20 cellular contexts compared by ENCODE assay signal in the genomic region with DNA sequence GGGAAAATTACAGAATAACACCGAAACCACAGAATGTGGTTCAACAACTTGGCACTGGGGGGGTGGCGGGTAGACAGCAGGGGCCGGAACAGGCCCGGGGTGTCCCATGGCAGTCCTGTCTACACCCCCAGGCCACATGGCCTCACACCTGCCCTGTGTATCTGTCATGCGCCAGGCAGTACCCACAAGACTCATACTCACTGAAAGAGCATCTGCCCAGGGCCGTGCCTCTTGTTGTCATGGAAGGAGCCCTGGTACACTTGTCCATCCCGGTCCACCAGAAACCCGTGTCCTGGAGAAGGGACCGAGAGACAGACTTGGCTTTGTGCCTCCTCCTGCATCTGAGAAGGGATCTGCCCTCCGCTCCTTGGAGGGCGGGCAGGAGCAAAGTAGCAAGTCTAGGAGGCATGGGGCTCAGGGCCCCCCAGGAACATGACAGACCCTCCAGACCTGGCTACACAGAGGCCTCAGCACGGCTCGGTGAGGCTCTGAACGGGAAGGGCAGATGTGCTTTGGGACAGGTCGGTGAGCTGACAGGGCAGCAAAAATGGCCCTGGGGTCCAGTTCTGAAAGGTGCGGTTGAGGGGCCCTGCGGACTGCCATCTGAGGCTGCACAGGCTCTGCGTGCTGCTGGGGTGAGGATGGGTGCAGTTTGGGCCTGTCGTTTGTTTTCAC. TPM values are rescaled to one million over a fixed set of nuclear protein-coding genes. Genes with fewer than 3 reads are reported as not detected.
DNase-seq lines count a peak whose midpoint lies in the region; ATAC-seq and TF ChIP-seq lines count a peak whose summit lies in the region.
"Had no signal": no experiment of that assay in that cellular context is flagged by ENCODE, and none has a peak within 500 bp of the region (broad histone marks: within the 10 kb centered on the region; RNA-seq: fewer than 3 reads in every experiment).

No MANE protein-coding gene starts in this region.

- intact Hi-C loops in heart left ventricle (cut with DNase I), result loop anchor here in 1 of 10 donors (5.0 kb wide), 1 partner anchor 68 kb away; no protein-coding TSS in a partner anchor
- intact Hi-C loops in tibial artery (cut with DNase I; ENCODE audit: low total_unique reads), result loop anchor here (10.0 kb wide), 1 partner anchor 71 kb away; no protein-coding TSS in a partner anchor

- H3K36me3 Mint-ChIP-seq in central memory CD8-positive, alpha-beta T cell (ENCODE audit: insufficient read depth), result peaks cover 5% of the 10 kb centered on the region
- no peaks in the 10 kb centered on the region for H3K36me3 Mint-ChIP-seq in activated CD8-positive, alpha-beta T cell treated with anti-CD3 and anti-CD28 coated beads, Interleukin-2, amount 10 ng/mL, durations not matched to agents 7 days and 5 days (ENCODE audit: low read depth)
- H3K36me3 Mint-ChIP-seq: activated naive CD4-positive, alpha-beta T cell treated with anti-CD3 and anti-CD28 coated beads, Interleukin-2, amount 10 ng/mL, durations not matched to agents 7 days and 5 days had no signal

- no peak overlapping the region for H3K23ac ChIP-seq in mesenchymal stem cell (ENCODE audit: low read length in 2 of 2)

- no peak overlapping the region for H2BK5ac ChIP-seq in mesenchymal stem cell (ENCODE audit: low read depth, low read length, poor library complexity, severe bottlenecking)

- H2AK5ac ChIP-seq in mesenchymal stem cell (ENCODE audit: low read length, severe bottlenecking), result no peak overlapping the region

- WGBS in heart left ventricle, 4 donors, result 93 to 95% (median 93%) methylated on average over 12 to 19 of the region's 19 CpGs
- WGBS in mesenchymal stem cell, result 94% methylated on average over 19 of the region's 19 CpGs

- H3K4me1 ChIP-seq in heart left ventricle (peaks cover 0 to 22% (median 13%) of the 10 kb centered on the region in 12 donors), right atrium auricular region (peaks cover 0 to 19% of the 10 kb centered on the region in 2 donors), mesenchymal stem cell (ENCODE audit: control insufficient read depth, insufficient read depth, low read depth, low read length) (peaks cover 15% of the 10 kb centered on the region), tibial artery (peaks cover 0 to 25% (median 16%) of the 10 kb centered on the region in 4 donors)

- no peak overlapping the region for H4K91ac ChIP-seq in mesenchymal stem cell (ENCODE audit: low read length)

- peak overlapping the region; percentile 16 for H3K27ac Mint-ChIP-seq in central memory CD8-positive, alpha-beta T cell (ENCODE audit: low read depth)
- H3K27ac Mint-ChIP-seq in activated CD8-positive, alpha-beta T cell treated with anti-CD3 and anti-CD28 coated beads, Interleukin-2, amount 10 ng/mL, durations not matched to agents 7 days and 5 days, result no peak overlapping the region
- H3K27ac Mint-ChIP-seq: activated naive CD4-positive, alpha-beta T cell treated with anti-CD3 and anti-CD28 coated beads, Interleukin-2, amount 10 ng/mL, durations not matched to agents 7 days and 5 days; HFFc6; neural progenitor cell had no signal

- no peak overlapping the region for H2BK15ac ChIP-seq in mesenchymal stem cell (ENCODE audit: low read depth, poor library complexity, severe bottlenecking)

- no peak overlapping the region for H3K27ac ChIP-seq in heart left ventricle
- no peak overlapping the region for H3K27ac ChIP-seq in right atrium auricular region
- H3K27ac ChIP-seq in mesenchymal stem cell (ENCODE audit: low read length, poor library complexity, severe bottlenecking), result no peak overlapping the region
- H3K27ac ChIP-seq in tibial artery, result no peak overlapping the region
- H3K27ac ChIP-seq: hepatocyte, neural progenitor cell had no signal

- H3K4ac ChIP-seq in mesenchymal stem cell (ENCODE audit: low read depth in 1 of 2, low read length in 2 of 2), result no peak overlapping the region

- H4K8ac ChIP-seq in mesenchymal stem cell (ENCODE audit: low read length), result no peak overlapping the region

- H3K4me3 ChIP-seq in heart left ventricle, result no peak overlapping the region
- no peak overlapping the region for H3K4me3 ChIP-seq in right atrium auricular region
- no peak overlapping the region for H3K4me3 ChIP-seq in mesenchymal stem cell (ENCODE audit: insufficient read depth in 1 of 2, low read depth in 1 of 2, low read length in 2 of 2)
- H3K4me3 ChIP-seq in tibial artery, result no peak overlapping the region
- H3K4me3 ChIP-seq: hepatocyte, neural progenitor cell had no signal

- H3K18ac ChIP-seq in mesenchymal stem cell (ENCODE audit: low read depth in 1 of 2, low read length in 2 of 2), result no peak overlapping the region

- no peak overlapping the region for H3K9ac ChIP-seq in mesenchymal stem cell (ENCODE audit: low read length)
- H3K9ac ChIP-seq: neural progenitor cell had no signal

- TF ChIP-seq CTCF in heart left ventricle (IDR thresholded peaks at IDR 0.05), result no peak
- no peak for TF ChIP-seq CTCF in right atrium auricular region (IDR thresholded peaks at IDR 0.05)
- no peak for TF ChIP-seq CTCF in tibial artery (IDR thresholded peaks at IDR 0.05)

- no peak overlapping the region for H3K4me3 Mint-ChIP-seq in central memory CD8-positive, alpha-beta T cell
- no peak overlapping the region for H3K4me3 Mint-ChIP-seq in activated CD8-positive, alpha-beta T cell treated with anti-CD3 and anti-CD28 coated beads, Interleukin-2, amount 10 ng/mL, durations not matched to agents 7 days and 5 days
- H3K4me3 Mint-ChIP-seq: activated naive CD4-positive, alpha-beta T cell treated with anti-CD3 and anti-CD28 coated beads, Interleukin-2, amount 10 ng/mL, durations not matched to agents 7 days and 5 days; HFFc6; neural progenitor cell had no signal

- no peak overlapping the region for H2BK120ac ChIP-seq in mesenchymal stem cell (ENCODE audit: low read depth, low read length)

- POLR2A ChIA-PET in activated CD8-positive, alpha-beta T cell treated with anti-CD3 and anti-CD28 coated beads, Interleukin-2, amount 10 ng/mL, durations not matched to agents 7 days and 5 days (lab: Charles Lee), result no interaction called here

- no peaks in the 10 kb centered on the region for H3K9me3 Mint-ChIP-seq in central memory CD8-positive, alpha-beta T cell
- H3K9me3 Mint-ChIP-seq in activated CD8-positive, alpha-beta T cell treated with anti-CD3 and anti-CD28 coated beads, Interleukin-2, amount 10 ng/mL, durations not matched to agents 7 days and 5 days (ENCODE audit: insufficient read depth), result no peaks in the 10 kb centered on the region
- H3K9me3 Mint-ChIP-seq: activated naive CD4-positive, alpha-beta T cell treated with anti-CD3 and anti-CD28 coated beads, Interleukin-2, amount 10 ng/mL, durations not matched to agents 7 days and 5 days; CD8-positive, alpha-beta memory T cell; HFFc6; neural progenitor cell had no signal

- no peak overlapping the region for H3K14ac ChIP-seq in mesenchymal stem cell (ENCODE audit: low read length in 2 of 2)

- H3K27me3 ChIP-seq in heart left ventricle (no peaks in the 10 kb centered on the region), right atrium auricular region (no peaks in the 10 kb centered on the region), mesenchymal stem cell (ENCODE audit: control insufficient read depth in 1 of 2, insufficient read depth in 1 of 2, low read length in 2 of 2) (no peaks in the 10 kb centered on the region), tibial artery (no peaks in the 10 kb centered on the region)
- H3K27me3 ChIP-seq: hepatocyte, neural progenitor cell had no signal

- H3K4me2 ChIP-seq in mesenchymal stem cell (ENCODE audit: low read length, poor library complexity, severe bottlenecking), result peak overlapping the region; percentile 18
- H3K4me2 ChIP-seq: hepatocyte, neural progenitor cell had no signal

- no peak overlapping the region for H2AFZ ChIP-seq in mesenchymal stem cell (ENCODE audit: low read depth, low read length)
- H2AFZ ChIP-seq: hepatocyte, neural progenitor cell had no signal

- H3K9me3 ChIP-seq in heart left ventricle, result no peaks in the 10 kb centered on the region
- H3K9me3 ChIP-seq in right atrium auricular region, result no peaks in the 10 kb centered on the region
- no peaks in the 10 kb centered on the region for H3K9me3 ChIP-seq in mesenchymal stem cell (ENCODE audit: control insufficient read depth, low read length)
- no peaks in the 10 kb centered on the region for H3K9me3 ChIP-seq in tibial artery

- CTCF ChIA-PET in activated CD8-positive, alpha-beta T cell treated with anti-CD3 and anti-CD28 coated beads, Interleukin-2, amount 10 ng/mL, durations not matched to agents 7 days and 5 days (lab: Charles Lee), result interaction anchor here (1.1 to 7.2 kb wide), 2 partner anchors 189 to 191 kb away, joined by 5 to 259 read pairs; a partner anchor contains a TSS

- no peak overlapping the region for H2BK12ac ChIP-seq in mesenchymal stem cell (ENCODE audit: low read length in 2 of 2)

- DNase-seq in heart left ventricle (peak in 3 of 5 donors; percentile 24 to 44 (median 25)), right atrium auricular region (ENCODE audit: low spot score) (no peak), mesenchymal stem cell (no peak), tibial artery (peak; percentile 13 to 51)
- no peak for DNase-seq in central memory CD8-positive, alpha-beta T cell (ENCODE audit: low spot score in 2 of 2)
- no peak for DNase-seq in activated CD8-positive, alpha-beta T cell treated with anti-CD3 and anti-CD28 coated beads, Interleukin-2, amount 10 ng/mL, durations not matched to agents 7 days and 5 days
- DNase-seq: activated CD4-positive, alpha-beta T cell treated with anti-CD3 and anti-CD28 coated beads, Interleukin-2, amount 50 U/mL, for 4 hours; activated naive CD4-positive, alpha-beta T cell treated with anti-CD3 and anti-CD28 coated beads, Interleukin-2, amount 10 ng/mL, durations not matched to agents 7 days and 5 days; activated T-cell treated with anti-CD3 and anti-CD28 coated beads, Interleukin-2, amount 50 U/mL, for 1 hour; cortex of kidney; HFFc6; NCI-H1048; NCI-H2081 treated with DMSO at 0.1 percent for 48 hours; SHP77; stimulated activated CD4-positive, alpha-beta T cell treated with anti-CD3 and anti-CD28 coated beads, Interleukin-15, amount 100 ng/mL, for 24 hours had no signal

- H3K79me1 ChIP-seq in mesenchymal stem cell (replicated peaks; ENCODE audit: low read length, poor library complexity, severe bottlenecking), result peaks cover 16% of the 10 kb centered on the region

- ATAC-seq in heart left ventricle (no peak), HG03432 (IDR thresholded peaks at IDR 0.05; ENCODE audit: unreplicated experiment) (no peak), HG02571 (IDR thresholded peaks at IDR 0.05; ENCODE audit: unreplicated experiment) (no peak)
- no peak for ATAC-seq in central memory CD8-positive, alpha-beta T cell (replicated peaks; ENCODE audit: extremely low read depth, poor library complexity, severe bottlenecking)
- ATAC-seq in activated CD8-positive, alpha-beta T cell treated with anti-CD3 and anti-CD28 coated beads, Interleukin-2, amount 10 ng/mL, durations not matched to agents 7 days and 5 days, result no peak

- TF ChIP-seq POLR2A in heart left ventricle (IDR thresholded peaks at IDR 0.05), result no peak

- no peaks in the 10 kb centered on the region for H3K27me3 Mint-ChIP-seq in central memory CD8-positive, alpha-beta T cell
- no peaks in the 10 kb centered on the region for H3K27me3 Mint-ChIP-seq in activated CD8-positive, alpha-beta T cell treated with anti-CD3 and anti-CD28 coated beads, Interleukin-2, amount 10 ng/mL, durations not matched to agents 7 days and 5 days (ENCODE audit: low read depth)
- H3K27me3 Mint-ChIP-seq: activated naive CD4-positive, alpha-beta T cell treated with anti-CD3 and anti-CD28 coated beads, Interleukin-2, amount 10 ng/mL, durations not matched to agents 7 days and 5 days; CD8-positive, alpha-beta memory T cell had no signal

- H3K36me3 ChIP-seq in heart left ventricle (peaks cover 0 to 5% (median 0%) of the 10 kb centered on the region in 9 donors), right atrium auricular region (no peaks in the 10 kb centered on the region), mesenchymal stem cell (ENCODE audit: control insufficient read depth in 1 of 2, insufficient read depth in 2 of 2, low read depth in 1 of 2, low read length in 2 of 2) (peaks cover 17 to 40% of the 10 kb centered on the region in 2 experiments), tibial artery (peaks cover 0 to 20% (median 0%) of the 10 kb centered on the region in 3 donors)
- H3K36me3 ChIP-seq: neural progenitor cell had no signal

- no peaks in the 10 kb centered on the region for H3K4me1 Mint-ChIP-seq in central memory CD8-positive, alpha-beta T cell
- H3K4me1 Mint-ChIP-seq in activated CD8-positive, alpha-beta T cell treated with anti-CD3 and anti-CD28 coated beads, Interleukin-2, amount 10 ng/mL, durations not matched to agents 7 days and 5 days (ENCODE audit: low read depth), result peaks cover 20% of the 10 kb centered on the region

RNA-seq across cellular contexts. Expression of a gene that starts 5.6 kb away (rescaled TPM):
- total RNA-seq in heart left ventricle (1 to 10 TPM; 2.4 to 8.2 (median 3.8) TPM), right atrium auricular region (1 to 10 TPM; 2.2 to 3.8 TPM)
- polyA plus RNA-seq in heart left ventricle, result 1 to 10 TPM; 2.2 to 4.0 TPM
- 1.8 TPM for polyA plus RNA-seq in mesenchymal stem cell (2013, experiment 1 of 2)
- 1.7 TPM for polyA plus RNA-seq in mesenchymal stem cell (2013, experiment 2 of 2)
- 1 to 10 TPM; 6.2 to 7.9 TPM for total RNA-seq in activated CD8-positive, alpha-beta T cell treated with anti-CD3 and anti-CD28 coated beads, Interleukin-2, amount 10 ng/mL, durations not matched to agents 7 days and 5 days

RNA-seq across cellular contexts. Expression of a gene that starts 5.9 kb away (rescaled TPM):
- total RNA-seq in heart left ventricle (100 to 1,000 TPM in 3 of 9 donors, 10 to 100 TPM in 6; 47.1 to 124 (median 78.3) TPM), right atrium auricular region (10 to 100 TPM; 38.8 to 47.2 TPM)
- 10 to 100 TPM; 43.3 to 92.4 TPM for polyA plus RNA-seq in heart left ventricle
- polyA plus RNA-seq in mesenchymal stem cell (2013, experiment 1 of 2), result 163 TPM
- 180 TPM for polyA plus RNA-seq in mesenchymal stem cell (2013, experiment 2 of 2)
- total RNA-seq in activated CD8-positive, alpha-beta T cell treated with anti-CD3 and anti-CD28 coated beads, Interleukin-2, amount 10 ng/mL, durations not matched to agents 7 days and 5 days, result 100 to 1,000 TPM; 148 to 151 TPM

RNA-seq across cellular contexts. Expression of a gene that starts 26.6 kb away (rescaled TPM):
- total RNA-seq in heart left ventricle (10 to 100 TPM; 17.2 to 26.5 (median 18.9) TPM), right atrium auricular region (10 to 100 TPM; 16.2 to 17.4 TPM)
- polyA plus RNA-seq in heart left ventricle, result 10 to 100 TPM; 14.7 to 18.6 TPM
- 10.6 TPM for polyA plus RNA-seq in mesenchymal stem cell (2013, experiment 1 of 2)
- 10.8 TPM for polyA plus RNA-seq in mesenchymal stem cell (2013, experiment 2 of 2)
- 10 to 100 TPM; 10.3 to 12.3 TPM for total RNA-seq in activated CD8-positive, alpha-beta T cell treated with anti-CD3 and anti-CD28 coated beads, Interleukin-2, amount 10 ng/mL, durations not matched to agents 7 days and 5 days

Comparison
In these comparisons a context has a peak if more than half of its experiments do, and no peak if none do; other contexts are left out.
1. DNase-seq: peak in heart left ventricle (3 of 5) and tibial artery (2 of 2); none in right atrium auricular region (single experiment), central memory CD8-positive, alpha-beta T cell (0 of 2), mesenchymal stem cell (single experiment) and activated CD8-positive, alpha-beta T cell treated with anti-CD3 and anti-CD28 coated beads, Interleukin-2, amount 10 ng/mL, durations not matched to agents 7 days and 5 days (single experiment).